Comparison of ENCODE assay signal across 14 cellular contexts in the genomic region with DNA sequence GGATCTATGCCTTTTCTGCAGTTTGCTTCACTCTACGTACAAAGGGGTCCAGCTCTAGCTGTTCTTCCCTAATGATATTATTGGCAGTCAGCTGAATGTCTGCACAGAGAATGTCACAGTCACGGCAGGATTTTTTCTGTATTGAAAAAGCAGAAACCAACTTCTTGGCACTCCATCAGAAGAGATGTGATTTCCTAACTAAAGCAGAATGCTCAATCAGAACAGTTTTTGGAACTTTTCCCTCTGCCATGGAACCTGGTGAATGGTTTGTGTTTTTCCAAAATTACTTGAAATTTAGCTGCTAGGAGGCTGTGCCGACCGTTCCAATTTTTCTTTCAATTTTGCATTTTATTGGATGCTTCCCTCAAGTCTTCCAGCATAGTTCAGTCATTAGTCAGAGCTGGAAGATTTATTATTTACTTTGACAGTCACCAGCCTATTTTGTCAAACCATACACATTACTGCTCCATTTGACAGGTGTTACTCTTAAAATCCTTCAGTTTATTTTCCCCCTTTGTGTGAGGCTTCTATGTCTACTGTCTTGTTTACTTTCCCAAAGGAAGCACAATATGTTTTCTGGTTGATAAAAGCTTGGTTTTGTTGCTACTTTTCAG.
A peak's percentile ranks its signal among the peaks of the same experiment; 100 is the strongest.
DNase-seq lines count a peak whose midpoint lies in the region; ATAC-seq and TF ChIP-seq lines count a peak whose summit lies in the region.
"Had no signal": no experiment of that assay in that cellular context is flagged by ENCODE, and none has a peak within 500 bp of the region (broad histone marks: within the 10 kb centered on the region; RNA-seq: fewer than 3 reads in every experiment).

No MANE protein-coding gene starts in this region.

- TF ChIP-seq CTCF in choroid plexus epithelial cell (conservative IDR thresholded peaks at IDR 0.05; ENCODE audit: low read depth, low read length) (no peak), Peyer's patch (IDR thresholded peaks at IDR 0.05) (no peak)

- no peak overlapping the region for H4K91ac ChIP-seq in neuronal stem cell (ENCODE audit: low read depth, low read length, poor library complexity)

- no peak overlapping the region for H2AK5ac ChIP-seq in neuronal stem cell (ENCODE audit: low read depth, low read length)

- H3K4me1 ChIP-seq in neuronal stem cell (ENCODE audit: control insufficient read depth in 2 of 2, insufficient read depth in 1 of 2, low read depth in 1 of 2, low read length in 2 of 2) (no peaks in the 10 kb centered on the region), Peyer's patch (no peaks in the 10 kb centered on the region)
- H3K4me1 ChIP-seq: right atrium auricular region had no signal

- H2BK5ac ChIP-seq in neuronal stem cell (ENCODE audit: low read length), result no peak overlapping the region

- DNase-seq in H4 (ENCODE audit: low spot score), result peak; percentile 8
- DNase-seq in NCI-H748 treated with DMSO at 0.1 percent for 48 hours (lab: John Stamatoyannopoulos, UW), result peak; percentile 64
- peak; percentile 29 for DNase-seq in choroid plexus epithelial cell (ENCODE audit: low read depth)
- DNase-seq in neuronal stem cell (ENCODE audit: low spot score), result no peak
- no peak for DNase-seq in Peyer's patch
- no peak for DNase-seq in HCEC 1CT
- DNase-seq in NCI-H1694 (lab: John Stamatoyannopoulos, UW), result no peak
- DNase-seq: activated CD8-positive, alpha-beta memory T cell treated with anti-CD3 and anti-CD28 coated beads, Interleukin-2, amount 50 U/mL, for 4 hours; activated naive CD4-positive, alpha-beta T cell treated with anti-CD3 and anti-CD28 coated beads, Interleukin-2, amount 10 ng/mL, durations not matched to agents 7 days and 5 days; head of caudate nucleus; stimulated activated CD4-positive, alpha-beta T cell treated with anti-CD3 and anti-CD28 coated beads, Interleukin-4, amount 100 ng/mL, for 4 hours had no signal

- H3K18ac ChIP-seq in neuronal stem cell (ENCODE audit: low read length), result no peak overlapping the region

- no peak overlapping the region for H3K4ac ChIP-seq in neuronal stem cell (ENCODE audit: low read length)

- H2AFZ ChIP-seq in neuronal stem cell (ENCODE audit: low read length), result peak overlapping the region; percentile 43

- no peak overlapping the region for H3K9ac ChIP-seq in neuronal stem cell (ENCODE audit: low read depth, low read length, poor library complexity)

- no peak overlapping the region for H3K4me2 ChIP-seq in neuronal stem cell (ENCODE audit: insufficient read depth, low read length, poor library complexity, severe bottlenecking)

- no peaks in the 10 kb centered on the region for H3K36me3 ChIP-seq in neuronal stem cell (replicated peaks in 1 of 2; ENCODE audit: control insufficient read depth in 2 of 2, insufficient read depth in 2 of 2, low read length in 2 of 2)
- H3K36me3 ChIP-seq in Peyer's patch, result no peaks in the 10 kb centered on the region
- H3K36me3 ChIP-seq: right atrium auricular region had no signal

- no peak overlapping the region for H3K27ac ChIP-seq in neuronal stem cell (replicated peaks; ENCODE audit: low read length)
- H3K27ac ChIP-seq in Peyer's patch, result no peak overlapping the region
- H3K27ac ChIP-seq: right atrium auricular region had no signal

- H2BK12ac ChIP-seq in neuronal stem cell (ENCODE audit: low read length), result no peak overlapping the region

- no CpG with 5 or more reads among the region's 4 CpGs for WGBS in neuronal stem cell (ENCODE audit: extremely low coverage in 2 of 2, insufficient read length in 2 of 2, insufficient replicate concordance in 1 of 2), 2 donors

- peak overlapping the region; percentile 29 for H3K4me3 ChIP-seq in choroid plexus epithelial cell (ENCODE audit: low read depth, low read length)
- H3K4me3 ChIP-seq in neuronal stem cell (ENCODE audit: low read length in 2 of 2), result no peak overlapping the region
- H3K4me3 ChIP-seq in Peyer's patch, result no peak overlapping the region
- H3K4me3 ChIP-seq: right atrium auricular region had no signal

- TF ChIP-seq POLR2A in Peyer's patch (IDR thresholded peaks at IDR 0.05), result no peak

- no peak overlapping the region for H3K23ac ChIP-seq in neuronal stem cell (ENCODE audit: low read depth, low read length, poor library complexity)

- H2BK120ac ChIP-seq in neuronal stem cell (ENCODE audit: low read depth, low read length), result no peak overlapping the region

- H3K9me3 ChIP-seq in neuronal stem cell (replicated peaks in 1 of 2; ENCODE audit: control insufficient read depth in 2 of 2, insufficient read depth in 1 of 2, low read depth in 1 of 2, low read length in 2 of 2), result no peaks in the 10 kb centered on the region
- no peaks in the 10 kb centered on the region for H3K9me3 ChIP-seq in Peyer's patch
- H3K9me3 ChIP-seq: right atrium auricular region had no signal

- H3K27me3 ChIP-seq in neuronal stem cell (ENCODE audit: control insufficient read depth in 3 of 3, insufficient read depth in 3 of 3, low read depth in 1 of 3, low read length in 3 of 3), result no peaks in the 10 kb centered on the region
- H3K27me3 ChIP-seq in Peyer's patch, result no peaks in the 10 kb centered on the region
- H3K27me3 ChIP-seq: right atrium auricular region had no signal

- no peak overlapping the region for H3K14ac ChIP-seq in neuronal stem cell (ENCODE audit: low read length)

- no peak for ATAC-seq in GM21526 (IDR thresholded peaks at IDR 0.05; ENCODE audit: low FRiP score, unreplicated experiment)
- ATAC-seq: stimulated activated effector memory CD8-positive, alpha-beta T cell treated with anti-CD3 and anti-CD28 coated beads, Interleukin-12 subunit alpha, Interleukin-12 subunit beta, amount 100 ng/mL, for 72 hours had no signal

- no peaks in the 10 kb centered on the region for H3K79me1 ChIP-seq in neuronal stem cell (ENCODE audit: low read depth, low read length)

- no peak overlapping the region for H4K8ac ChIP-seq in neuronal stem cell (ENCODE audit: low read depth, low read length)

- H2BK15ac ChIP-seq in neuronal stem cell (ENCODE audit: low read length), result no peak overlapping the region

Comparison
In these comparisons a context has a peak if more than half of its experiments do, and no peak if none do; other contexts are left out.
1. DNase-seq: peak in H4 (single experiment), NCI-H748 treated with DMSO at 0.1 percent for 48 hours (single experiment) and choroid plexus epithelial cell (single experiment); none in neuronal stem cell (single experiment), Peyer's patch (0 of 3), HCEC 1CT (single experiment) and NCI-H1694 (single experiment).